8 cellular contexts compared by ENCODE assay signal in genomic region chr17:27381007-27381501, GRCh38.
DNase-seq lines count a peak whose midpoint lies in the region; ATAC-seq, FAIRE-seq and TF ChIP-seq lines count a peak whose summit lies in the region.

No MANE protein-coding gene starts in this region.

- H3K4me3 Mint-ChIP-seq in CD14-positive monocyte, result peak overlapping the region in 1 of 2 donors; percentile 77

- peak; percentile 80 for DNase-seq in CD14-positive monocyte (ENCODE audit: low spot score)
- peak; percentile 87 for DNase-seq in NCI-H1436 (lab: John Stamatoyannopoulos, UW)
- DNase-seq in UCSD-AML1 (lab: John Stamatoyannopoulos, UW; ENCODE audit: unreplicated experiment), result peak; percentile 83
- peak; percentile 93 to 95 (median 94) for DNase-seq in K562 (ENCODE audit: extremely low read depth in 1 of 4, low spot score in 3 of 4)
- no peak for DNase-seq in keratinocyte (ENCODE audit: low read depth, low spot score)
- peak; percentile 86 to 90 for DNase-seq in stimulated activated CD4-positive, alpha-beta T cell treated with anti-CD3 and anti-CD28 coated beads, Interleukin-2, amount 100 ng/mL, for 24 hours
- DNase-seq in HPDE6-E6E7 (ENCODE audit: extremely low spot score), result no peak

- no peaks in the 10 kb centered on the region for H3K79me2 ChIP-seq in K562 (ENCODE audit: control insufficient read depth, insufficient read depth, low read length)
- H3K79me2 ChIP-seq in keratinocyte (ENCODE audit: control insufficient read depth, insufficient read depth, low read length), result no peaks in the 10 kb centered on the region

- peak; percentile 79 for FAIRE-seq in K562 (lab: Jason Lieb, UNC)
- no peak for FAIRE-seq in keratinocyte (lab: Jason Lieb, UNC)

- H3K4me1 Mint-ChIP-seq in CD14-positive monocyte, result peaks cover 17% of the 10 kb centered on the region

- H3K9me1 ChIP-seq in K562 (ENCODE audit: control insufficient read depth, insufficient read depth, low read length) (peaks cover 4% of the 10 kb centered on the region), keratinocyte (ENCODE audit: control insufficient read depth, extremely low read depth, insufficient read depth, low read length) (no peaks in the 10 kb centered on the region)

- H4K20me1 ChIP-seq in K562 (replicated peaks; ENCODE audit: control insufficient read depth, insufficient read depth, low read length) (no peaks in the 10 kb centered on the region), keratinocyte (ENCODE audit: control insufficient read depth, extremely low read depth, insufficient read depth, low read length) (no peaks in the 10 kb centered on the region)

- H3K9ac ChIP-seq in K562 (ENCODE audit: insufficient read depth in 1 of 2, low read depth in 2 of 2, low read length in 2 of 2), result peak overlapping the region; percentile 18 to 32; a peak in 3 of 4 replicates
- H3K9ac ChIP-seq in keratinocyte (ENCODE audit: control insufficient read depth, extremely low read depth, insufficient read depth, low read length), result no peak overlapping the region

- intact Hi-C loops in CD14-positive monocyte (cut with micrococcal nuclease) (loop anchor here in 1 of 2 donors (5.0 kb wide), 1 partner anchor 221 kb away; no protein-coding TSS in a partner anchor), K562 (cut with micrococcal nuclease) (loop anchor here (2.0 to 10.0 kb wide), 3 partner anchors 28 to 194 kb away; no protein-coding TSS in a partner anchor)

- H3K4me1 ChIP-seq in K562 (replicated peaks in 1 of 2; ENCODE audit: control insufficient read depth in 2 of 2, insufficient read depth in 2 of 2, low read length in 2 of 2) (peaks cover 26 to 30% of the 10 kb centered on the region in 2 experiments), keratinocyte (ENCODE audit: control insufficient read depth, extremely low read depth, insufficient read depth, low read length) (peaks cover 14% of the 10 kb centered on the region)

- peak overlapping the region in 4 of 7 donors; percentile 15 to 70 (median 44) for H3K27ac Mint-ChIP-seq in CD14-positive monocyte

- H3K27ac ChIP-seq in K562 (ENCODE audit: extremely low read depth, low read depth, low read length) (peak overlapping the region; percentile 39; the same call in 1 of the 3 replicates), keratinocyte (ENCODE audit: control insufficient read depth, insufficient read depth, low read length) (no peak overlapping the region)

- H3K27me3 ChIP-seq in K562 (ENCODE audit: control insufficient read depth in 2 of 2, insufficient read depth in 2 of 2, low read length in 2 of 2), result no peaks in the 10 kb centered on the region
- H3K27me3 ChIP-seq in keratinocyte (ENCODE audit: control insufficient read depth, extremely low read depth, insufficient read depth, low read length), result no peaks in the 10 kb centered on the region

- 18% methylated on average over 14 of the region's 22 CpGs for WGBS in K562 (ENCODE audit: insufficient coverage, low coverage, missing lambda C conversion rate)

- in situ Hi-C loops in K562 (cut with MboI), result no loop called here

- TF ChIP-seq EP300 in K562 (IDR thresholded peaks at IDR 0.05; ENCODE audit: low read length), result peak; percentile 69

- peak; percentile 92 to 98 for TF ChIP-seq RAD21 in K562 (CRISPR knock-in tag; conservative IDR thresholded peaks at IDR 0.05 in 1 of 2, IDR thresholded peaks at IDR 0.05 in 1 of 2)

- peaks cover 0 to 9% (median 4%) of the 10 kb centered on the region in 7 donors for H3K9me3 Mint-ChIP-seq in CD14-positive monocyte

- peaks cover 6 to 13% (median 8%) of the 10 kb centered on the region in 3 donors for H3K27me3 Mint-ChIP-seq in CD14-positive monocyte (ENCODE audit: low read depth in 3 of 3)

- POLR2A ChIA-PET in K562 (lab: Yijun Ruan, JAX), result interaction anchor here (0.9 to 1.4 kb wide), 2 partner anchors 8 to 136 kb away, joined by 3 to 4 read pairs; no protein-coding TSS in a partner anchor

- peak overlapping the region; percentile 83 for H2AFZ ChIP-seq in K562 (ENCODE audit: low read depth, low read length)
- no peak overlapping the region for H2AFZ ChIP-seq in keratinocyte (ENCODE audit: control insufficient read depth, low read length)

- no peaks in the 10 kb centered on the region; the same call in 1 of the 2 replicates for H3K9me3 ChIP-seq in K562 (replicated peaks; ENCODE audit: control insufficient read depth, insufficient read depth, low read depth, low read length)
- no peaks in the 10 kb centered on the region for H3K9me3 ChIP-seq in keratinocyte (ENCODE audit: control insufficient read depth, low read depth, low read length)

- H3K36me3 Mint-ChIP-seq in CD14-positive monocyte, result no peaks in the 10 kb centered on the region

- H3K4me3 ChIP-seq in K562, result no peak overlapping the region
- H3K4me3 ChIP-seq in keratinocyte (ENCODE audit: control insufficient read depth in 2 of 3, extremely low read depth in 1 of 3, insufficient read depth in 2 of 3, low read depth in 1 of 3, low read length in 3 of 3), result no peak overlapping the region

- BruUV-seq in K562 (replicated peaks; lab: Mats Ljungman, UMichigan), result no TSS peak

- H3K36me3 ChIP-seq in K562 (ENCODE audit: control insufficient read depth, insufficient read depth, low read length), result no peaks in the 10 kb centered on the region
- no peaks in the 10 kb centered on the region for H3K36me3 ChIP-seq in keratinocyte (ENCODE audit: control insufficient read depth in 2 of 2, extremely low read depth in 1 of 2, insufficient read depth in 2 of 2, low read length in 2 of 2)

- TF ChIP-seq POLR2A in K562 (conservative IDR thresholded peaks at IDR 0.05), result no peak

- CTCF ChIA-PET in K562 (lab: Yijun Ruan, JAX; ENCODE audit: low intra/inter-chr PET ratio), result interaction anchor here (0.6 to 1.6 kb wide), 8 partner anchors 28 to 221 kb away, joined by 3 to 13 read pairs (median 4); partner anchors contain the start of gene KSR1

- H3K4me2 ChIP-seq in K562 (ENCODE audit: insufficient read depth, low read length) (peak overlapping the region; percentile 75), keratinocyte (ENCODE audit: control insufficient read depth, extremely low read depth, insufficient read depth, low read depth, low read length) (no peak overlapping the region)

- TF ChIP-seq CTCF in CD14-positive monocyte (IDR thresholded peaks at IDR 0.05), result peak; percentile 100
- TF ChIP-seq CTCF in K562 (IDR thresholded peaks at IDR 0.05 in 2 of 3, conservative IDR thresholded peaks at IDR 0.05 in 1 of 3; ENCODE audit: insufficient read depth in 2 of 3, low read depth in 1 of 3, low read length in 3 of 3), result peak; percentile 100
- TF ChIP-seq CTCF in keratinocyte (optimal IDR thresholded peaks at IDR 0.05 in 1 of 3, IDR thresholded peaks at IDR 0.05 in 1 of 3, conservative IDR thresholded peaks at IDR 0.05 in 1 of 3; ENCODE audit: extremely low read depth in 1 of 3, insufficient read depth in 2 of 3, low read length in 3 of 3), result peak; percentile 69 to 87 (median 83)

- ATAC-seq in GM21717 (IDR thresholded peaks at IDR 0.05; ENCODE audit: unreplicated experiment) (peak; percentile 60), K562 (peak; percentile 94)

- dilution Hi-C loops in keratinocyte (cut with MboI; ENCODE audit: extremely low pct_ligation_motif_present, low sequenced_read_pairs), result no loop called here

TF ChIP-seq in K562, 482 proteins besides CTCF, POLR2A, EP300 and RAD21 (continues in another document):
- TF ChIP-seq IRF1 (CRISPR knock-in tag; IDR thresholded peaks at IDR 0.05; ENCODE audit: borderline replicate concordance), result no peak
- TF ChIP-seq KAT7 (CRISPR knock-in tag; IDR thresholded peaks at IDR 0.05; ENCODE audit: borderline replicate concordance), result no peak
- no peak for TF ChIP-seq POLR2AphosphoS5 (IDR thresholded peaks at IDR 0.05; ENCODE audit: control insufficient read depth, insufficient read depth, low read depth, low read length)
- peak in 1 of 2 experiments; percentile 62; a peak in 1 of 4 replicates for TF ChIP-seq TBL1XR1 (IDR thresholded peaks at IDR 0.05; ENCODE audit: low read length in 2 of 2)
- no peak for TF ChIP-seq ZNF436 (CRISPR knock-in tag; IDR thresholded peaks at IDR 0.05)
- TF ChIP-seq KAT8 (IDR thresholded peaks at IDR 0.05; ENCODE audit: low read depth), result no peak
- no peak for TF ChIP-seq POLR2B (IDR thresholded peaks at IDR 0.05; ENCODE audit: low read depth, partially characterized antibody)

Comparison
In these comparisons a context has a peak if more than half of its experiments do, and no peak if none do; other contexts are left out.
1. DNase-seq: peak in CD14-positive monocyte (single experiment), NCI-H1436 (single experiment), UCSD-AML1 (single experiment), K562 (4 of 4) and stimulated activated CD4-positive, alpha-beta T cell treated with anti-CD3 and anti-CD28 coated beads, Interleukin-2, amount 100 ng/mL, for 24 hours (2 of 2); none in keratinocyte (single experiment) and HPDE6-E6E7 (single experiment).
2. Peak in every context shown above with its lines, with median percentiles within 50 percentile points of each other: CTCF ChIP-seq.